ENCODE assay signal across 1 cellular context in genomic region chr17:78258323-78259229, GRCh38.
TF ChIP-seq lines count a peak whose summit lies in the region.

No MANE protein-coding gene starts in this region.

TF ChIP-seq in K562, 482 proteins besides CTCF, POLR2A, EP300 and RAD21 (continued from another document and continues in another):
- TF ChIP-seq, protein P1, sequence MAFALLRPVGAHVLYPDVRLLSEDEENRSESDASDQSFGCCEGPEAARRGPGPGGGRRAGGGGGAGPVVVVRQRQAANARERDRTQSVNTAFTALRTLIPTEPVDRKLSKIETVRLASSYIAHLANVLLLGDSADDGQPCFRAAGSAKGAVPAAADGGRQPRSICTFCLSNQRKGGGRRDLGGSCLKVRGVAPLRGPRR (CRISPR knock-in tag; IDR thresholded peaks at IDR 0.05): no peak
- no peak for TF ChIP-seq NR3C1 (CRISPR knock-in tag; IDR thresholded peaks at IDR 0.05)
- TF ChIP-seq HEY1 (CRISPR knock-in tag; IDR thresholded peaks at IDR 0.05; ENCODE audit: borderline replicate concordance): no peak
- no peak for TF ChIP-seq ATF1 (CRISPR knock-in tag; IDR thresholded peaks at IDR 0.05)
- TF ChIP-seq ATF1 (tag; IDR thresholded peaks at IDR 0.05): no peak
- no peak for TF ChIP-seq ZNF121 (CRISPR knock-in tag; conservative IDR thresholded peaks at IDR 0.05)
- TF ChIP-seq ZNF3 (CRISPR knock-in tag; IDR thresholded peaks at IDR 0.05): no peak
- peak; percentile 58; the same call in 1 of the 2 replicates for TF ChIP-seq ELF2 (CRISPR knock-in tag; IDR thresholded peaks at IDR 0.05)
- TF ChIP-seq MTF1 (CRISPR knock-in tag; IDR thresholded peaks at IDR 0.05; ENCODE audit: borderline replicate concordance): no peak
- TF ChIP-seq ZNF436 (CRISPR knock-in tag; IDR thresholded peaks at IDR 0.05): 0 out of 2 replicates have a peak, but pooled peaks have one; percentile 19
- peak; percentile 15; the same call in 1 of the 2 replicates for TF ChIP-seq ZFX (CRISPR knock-in tag; IDR thresholded peaks at IDR 0.05)
- peak; percentile 75 for TF ChIP-seq ERF (CRISPR knock-in tag; IDR thresholded peaks at IDR 0.05)
- peak; percentile 80 for TF ChIP-seq SMAD4 (CRISPR knock-in tag; conservative IDR thresholded peaks at IDR 0.05)
- TF ChIP-seq ETS2 (tag; IDR thresholded peaks at IDR 0.05; ENCODE audit: borderline replicate concordance, poor library complexity, severe bottlenecking): no peak
- TF ChIP-seq ZNF384 (IDR thresholded peaks at IDR 0.05; ENCODE audit: low read depth, low read length): no peak
- TF ChIP-seq, protein P2, sequence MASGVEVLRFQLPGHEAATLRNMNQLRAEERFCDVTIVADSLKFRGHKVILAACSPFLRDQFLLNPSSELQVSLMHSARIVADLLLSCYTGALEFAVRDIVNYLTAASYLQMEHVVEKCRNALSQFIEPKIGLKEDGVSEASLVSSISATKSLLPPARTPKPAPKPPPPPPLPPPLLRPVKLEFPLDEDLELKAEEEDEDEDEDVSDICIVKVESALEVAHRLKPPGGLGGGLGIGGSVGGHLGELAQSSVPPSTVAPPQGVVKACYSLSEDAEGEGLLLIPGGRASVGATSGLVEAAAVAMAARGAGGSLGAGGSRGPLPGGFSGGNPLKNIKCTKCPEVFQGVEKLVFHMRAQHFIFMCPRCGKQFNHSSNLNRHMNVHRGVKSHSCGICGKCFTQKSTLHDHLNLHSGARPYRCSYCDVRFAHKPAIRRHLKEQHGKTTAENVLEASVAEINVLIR (CRISPR knock-in tag; IDR thresholded peaks at IDR 0.05): no peak
- TF ChIP-seq ZNF76 (CRISPR knock-in tag; IDR thresholded peaks at IDR 0.05; ENCODE audit: borderline replicate concordance): no peak; the same call in 1 of the 2 replicates
- peak; percentile 73; the same call in 1 of the 2 replicates for TF ChIP-seq GATAD2B (IDR thresholded peaks at IDR 0.05; ENCODE audit: borderline replicate concordance)
- peak; percentile 87 for TF ChIP-seq ETV1 (tag; conservative IDR thresholded peaks at IDR 0.05; ENCODE audit: low read depth)
- TF ChIP-seq CBX3 (IDR thresholded peaks at IDR 0.05; ENCODE audit: borderline replicate concordance in 1 of 2, low read length in 2 of 2): peak in 1 of 2 experiments; percentile 33; a peak in 1 of 3 replicates
- no peak for TF ChIP-seq ZNF263 (CRISPR knock-in tag; IDR thresholded peaks at IDR 0.05; ENCODE audit: borderline replicate concordance)
- TF ChIP-seq, protein P3, sequence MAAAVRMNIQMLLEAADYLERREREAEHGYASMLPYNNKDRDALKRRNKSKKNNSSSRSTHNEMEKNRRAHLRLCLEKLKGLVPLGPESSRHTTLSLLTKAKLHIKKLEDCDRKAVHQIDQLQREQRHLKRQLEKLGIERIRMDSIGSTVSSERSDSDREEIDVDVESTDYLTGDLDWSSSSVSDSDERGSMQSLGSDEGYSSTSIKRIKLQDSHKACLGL (CRISPR knock-in tag; IDR thresholded peaks at IDR 0.05; ENCODE audit: borderline replicate concordance, poor library complexity, severe bottlenecking): no peak
- TF ChIP-seq PATZ1 (CRISPR knock-in tag; IDR thresholded peaks at IDR 0.05; ENCODE audit: borderline replicate concordance): no peak
- no peak for TF ChIP-seq POLR3A (IDR thresholded peaks at IDR 0.05; ENCODE audit: borderline replicate concordance, extremely low read depth, insufficient read depth, insufficient read length)
- no peak for TF ChIP-seq TSC22D4 (tag; IDR thresholded peaks at IDR 0.05)
- TF ChIP-seq CCAR2 (IDR thresholded peaks at IDR 0.05; ENCODE audit: low read depth, low read length): no peak
- TF ChIP-seq ETV5 (CRISPR knock-in tag; IDR thresholded peaks at IDR 0.05; ENCODE audit: low read depth): peak; percentile 61; the same call in 1 of the 2 replicates
- no peak for TF ChIP-seq BRF1 (IDR thresholded peaks at IDR 0.05; ENCODE audit: borderline replicate concordance, extremely low read depth, insufficient read length)
- no peak for TF ChIP-seq NFIX (CRISPR knock-in tag; IDR thresholded peaks at IDR 0.05; ENCODE audit: low read depth)
- no peak for TF ChIP-seq NR2C1 (IDR thresholded peaks at IDR 0.05)
- no peak for TF ChIP-seq NR2C1 (tag; IDR thresholded peaks at IDR 0.05)
- TF ChIP-seq, protein P4, sequence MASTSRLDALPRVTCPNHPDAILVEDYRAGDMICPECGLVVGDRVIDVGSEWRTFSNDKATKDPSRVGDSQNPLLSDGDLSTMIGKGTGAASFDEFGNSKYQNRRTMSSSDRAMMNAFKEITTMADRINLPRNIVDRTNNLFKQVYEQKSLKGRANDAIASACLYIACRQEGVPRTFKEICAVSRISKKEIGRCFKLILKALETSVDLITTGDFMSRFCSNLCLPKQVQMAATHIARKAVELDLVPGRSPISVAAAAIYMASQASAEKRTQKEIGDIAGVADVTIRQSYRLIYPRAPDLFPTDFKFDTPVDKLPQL (IDR thresholded peaks at IDR 0.05; ENCODE audit: extremely low read depth, insufficient read length): no peak
- TF ChIP-seq STAG1 (CRISPR knock-in tag; IDR thresholded peaks at IDR 0.05; ENCODE audit: borderline replicate concordance): no peak
- no peak for TF ChIP-seq MED1 (CRISPR knock-in tag; IDR thresholded peaks at IDR 0.05; ENCODE audit: borderline replicate concordance)
- no peak for TF ChIP-seq ARID2 (IDR thresholded peaks at IDR 0.05)
- TF ChIP-seq, protein P5, sequence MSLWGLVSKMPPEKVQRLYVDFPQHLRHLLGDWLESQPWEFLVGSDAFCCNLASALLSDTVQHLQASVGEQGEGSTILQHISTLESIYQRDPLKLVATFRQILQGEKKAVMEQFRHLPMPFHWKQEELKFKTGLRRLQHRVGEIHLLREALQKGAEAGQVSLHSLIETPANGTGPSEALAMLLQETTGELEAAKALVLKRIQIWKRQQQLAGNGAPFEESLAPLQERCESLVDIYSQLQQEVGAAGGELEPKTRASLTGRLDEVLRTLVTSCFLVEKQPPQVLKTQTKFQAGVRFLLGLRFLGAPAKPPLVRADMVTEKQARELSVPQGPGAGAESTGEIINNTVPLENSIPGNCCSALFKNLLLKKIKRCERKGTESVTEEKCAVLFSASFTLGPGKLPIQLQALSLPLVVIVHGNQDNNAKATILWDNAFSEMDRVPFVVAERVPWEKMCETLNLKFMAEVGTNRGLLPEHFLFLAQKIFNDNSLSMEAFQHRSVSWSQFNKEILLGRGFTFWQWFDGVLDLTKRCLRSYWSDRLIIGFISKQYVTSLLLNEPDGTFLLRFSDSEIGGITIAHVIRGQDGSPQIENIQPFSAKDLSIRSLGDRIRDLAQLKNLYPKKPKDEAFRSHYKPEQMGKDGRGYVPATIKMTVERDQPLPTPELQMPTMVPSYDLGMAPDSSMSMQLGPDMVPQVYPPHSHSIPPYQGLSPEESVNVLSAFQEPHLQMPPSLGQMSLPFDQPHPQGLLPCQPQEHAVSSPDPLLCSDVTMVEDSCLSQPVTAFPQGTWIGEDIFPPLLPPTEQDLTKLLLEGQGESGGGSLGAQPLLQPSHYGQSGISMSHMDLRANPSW (CRISPR knock-in tag; IDR thresholded peaks at IDR 0.05): no peak
- TF ChIP-seq PRPF4 (IDR thresholded peaks at IDR 0.05; ENCODE audit: insufficient read depth, low read depth, low read length, poor library complexity, severe bottlenecking): no peak
- no peak for TF ChIP-seq NFATC3 (IDR thresholded peaks at IDR 0.05)
- TF ChIP-seq ZNF780A (CRISPR knock-in tag; IDR thresholded peaks at IDR 0.05): peak; percentile 60; the same call in 1 of the 2 replicates
- TF ChIP-seq PHF21A (IDR thresholded peaks at IDR 0.05; ENCODE audit: borderline replicate concordance, low read depth): no peak
- TF ChIP-seq, protein P6, sequence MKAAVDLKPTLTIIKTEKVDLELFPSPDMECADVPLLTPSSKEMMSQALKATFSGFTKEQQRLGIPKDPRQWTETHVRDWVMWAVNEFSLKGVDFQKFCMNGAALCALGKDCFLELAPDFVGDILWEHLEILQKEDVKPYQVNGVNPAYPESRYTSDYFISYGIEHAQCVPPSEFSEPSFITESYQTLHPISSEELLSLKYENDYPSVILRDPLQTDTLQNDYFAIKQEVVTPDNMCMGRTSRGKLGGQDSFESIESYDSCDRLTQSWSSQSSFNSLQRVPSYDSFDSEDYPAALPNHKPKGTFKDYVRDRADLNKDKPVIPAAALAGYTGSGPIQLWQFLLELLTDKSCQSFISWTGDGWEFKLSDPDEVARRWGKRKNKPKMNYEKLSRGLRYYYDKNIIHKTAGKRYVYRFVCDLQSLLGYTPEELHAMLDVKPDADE (conservative IDR thresholded peaks at IDR 0.05; ENCODE audit: control insufficient read depth, low read depth, low read length): 0 out of 2 replicates have a peak, but pooled peaks have one; percentile 70
- TF ChIP-seq ASH1L (IDR thresholded peaks at IDR 0.05; ENCODE audit: borderline replicate concordance, low read depth, partially characterized antibody): no peak
- no peak for TF ChIP-seq PKNOX1 (IDR thresholded peaks at IDR 0.05)
- no peak for TF ChIP-seq NR0B1 (IDR thresholded peaks at IDR 0.05; ENCODE audit: partially characterized antibody)
- TF ChIP-seq ILK (tag; IDR thresholded peaks at IDR 0.05; ENCODE audit: borderline replicate concordance, low read depth): no peak
- TF ChIP-seq SIN3B (IDR thresholded peaks at IDR 0.05; ENCODE audit: low read depth): no peak
- TF ChIP-seq ELK1 (CRISPR knock-in tag; IDR thresholded peaks at IDR 0.05): no peak
- no peak for TF ChIP-seq BRCA1 (IDR thresholded peaks at IDR 0.05)
- no peak for TF ChIP-seq BRCA1 (CRISPR knock-in tag; IDR thresholded peaks at IDR 0.05)
- no peak for TF ChIP-seq ZNF707 (CRISPR knock-in tag; conservative IDR thresholded peaks at IDR 0.05)
- no peak for TF ChIP-seq HCFC1 (IDR thresholded peaks at IDR 0.05; ENCODE audit: low read depth, low read length)
- TF ChIP-seq LEF1 (IDR thresholded peaks at IDR 0.05): no peak
- peak; percentile 58; the same call in 1 of the 2 replicates for TF ChIP-seq POLR2AphosphoS5 (IDR thresholded peaks at IDR 0.05; ENCODE audit: control insufficient read depth, insufficient read depth, low read depth, low read length)
- peak; percentile 81 for TF ChIP-seq MYNN (IDR thresholded peaks at IDR 0.05)
- no peak for TF ChIP-seq MYNN (CRISPR knock-in tag; IDR thresholded peaks at IDR 0.05)
- no peak for TF ChIP-seq NFYB (IDR thresholded peaks at IDR 0.05; ENCODE audit: extremely low read depth, insufficient read length)
- TF ChIP-seq FOXM1 (IDR thresholded peaks at IDR 0.05; ENCODE audit: low read depth): no peak
- TF ChIP-seq FOXM1 (CRISPR knock-in tag; IDR thresholded peaks at IDR 0.05; ENCODE audit: low read depth): no peak
- no peak for TF ChIP-seq NELFE (IDR thresholded peaks at IDR 0.05; ENCODE audit: insufficient read depth, insufficient read length)
- no peak for TF ChIP-seq BRD9 (IDR thresholded peaks at IDR 0.05; ENCODE audit: low read depth, partially characterized antibody)
- no peak for TF ChIP-seq MXI1 (IDR thresholded peaks at IDR 0.05; ENCODE audit: low read depth, low read length)
